In genomic region chr12:2615665-2616387, GRCh38 we compare ENCODE assay signal across 16 cellular contexts.
A peak's percentile ranks its signal among the peaks of the same experiment; 100 is the strongest.
DNase-seq lines count a peak whose midpoint lies in the region; ATAC-seq, FAIRE-seq and TF ChIP-seq lines count a peak whose summit lies in the region.
"Had no signal": no experiment of that assay in that cellular context is flagged by ENCODE, and none has a peak within 500 bp of the region (broad histone marks: within the 10 kb centered on the region; RNA-seq: fewer than 3 reads in every experiment).

No MANE protein-coding gene starts in this region.

- peak overlapping the region; percentile 56 for H3K27ac ChIP-seq in astrocyte (ENCODE audit: low read depth, low read length)
- peak overlapping the region; percentile 57 for H3K27ac ChIP-seq in left ventricle myocardium inferior (replicated peaks)
- H3K27ac ChIP-seq: GM23248, KMS-11 had no signal

- no peaks in the 10 kb centered on the region for H3K9me3 ChIP-seq in astrocyte (ENCODE audit: insufficient read depth, low read depth, low read length)
- H3K9me3 ChIP-seq in left ventricle myocardium inferior (replicated peaks): no peaks in the 10 kb centered on the region
- H3K9me3 ChIP-seq: BE2C had no signal

- H3K27ac Mint-ChIP-seq in astrocyte (ENCODE audit: unreplicated experiment) (peak overlapping the region; percentile 96), osteocyte (ENCODE audit: unreplicated experiment) (peak overlapping the region; percentile 97)

- H3K27me3 ChIP-seq in astrocyte (ENCODE audit: insufficient read depth, low read length): no peaks in the 10 kb centered on the region
- H3K27me3 ChIP-seq in left ventricle myocardium inferior (ENCODE audit: low read depth): no peaks in the 10 kb centered on the region

- no peaks in the 10 kb centered on the region for H3K36me3 ChIP-seq in astrocyte (ENCODE audit: insufficient read depth, low read length)
- peaks cover 83% of the 10 kb centered on the region for H3K36me3 ChIP-seq in left ventricle myocardium inferior
- H3K36me3 ChIP-seq: BE2C had no signal

- H3K4me3 Mint-ChIP-seq in astrocyte (ENCODE audit: unreplicated experiment) (no peak overlapping the region), osteocyte (ENCODE audit: unreplicated experiment) (no peak overlapping the region)

- H3K4me3 ChIP-seq in astrocyte (ENCODE audit: insufficient read depth, low read depth, low read length): no peak overlapping the region
- no peak overlapping the region for H3K4me3 ChIP-seq in left ventricle myocardium inferior
- H3K4me3 ChIP-seq: GM23248 had no signal

- no peak for ATAC-seq in esophagus mucosa
- ATAC-seq: stimulated activated naive CD8-positive, alpha-beta T cell treated with anti-CD3 and anti-CD28 coated beads, Interleukin-15, Interleukin-2, amounts not matched to agents 100 U/mL and 50 U/mL, for 24 hours had no signal

- TF ChIP-seq POLR2A in GM12892 (IDR thresholded peaks at IDR 0.05; ENCODE audit: low read depth, low read length): no peak

- intact Hi-C loops in left ventricle myocardium inferior (cut with micrococcal nuclease): no loop called here

- H3K4me1 ChIP-seq in astrocyte (ENCODE audit: insufficient read depth, low read length) (peaks cover 33% of the 10 kb centered on the region), left ventricle myocardium inferior (peaks cover 13% of the 10 kb centered on the region)
- H3K4me1 ChIP-seq: BE2C had no signal

- DNase-seq in EL (peak; percentile 55), astrocyte (ENCODE audit: low read depth) (peak; percentile 85), left ventricle myocardium inferior (peak; percentile 46), osteocyte (ENCODE audit: extremely low spot score, unreplicated experiment) (no peak), GM12892 (ENCODE audit: insufficient read length) (no peak), NCI-H2107 treated with DMSO at 0.1 percent for 48 hours (lab: John Stamatoyannopoulos, UW; ENCODE audit: unreplicated experiment) (no peak)
- no peak for DNase-seq in stimulated activated CD4-positive, alpha-beta T cell treated with anti-CD3 and anti-CD28 coated beads, Interleukin-4, amount 100 ng/mL, for 24 hours
- DNase-seq: activated CD8-positive, alpha-beta memory T cell treated with anti-CD3 and anti-CD28 coated beads for 24 hours; activated naive CD4-positive, alpha-beta T cell; BE2C; GM23248; NCI-H187 treated with DMSO at 0.1 percent for 48 hours; stimulated activated naive CD8-positive, alpha-beta T cell treated with anti-CD3 and anti-CD28 coated beads, Interleukin-15, Interleukin-2, amounts not matched to agents 100 U/mL and 50 U/mL, for 24 hours had no signal

- no peaks in the 10 kb centered on the region for H4K20me1 ChIP-seq in astrocyte (ENCODE audit: insufficient read depth, low read length)

- H3K36me3 Mint-ChIP-seq in astrocyte (ENCODE audit: low read depth, unreplicated experiment): no peaks in the 10 kb centered on the region
- H3K36me3 Mint-ChIP-seq in osteocyte (ENCODE audit: unreplicated experiment): peaks cover 54% of the 10 kb centered on the region

- peak overlapping the region; percentile 67 for H2AFZ ChIP-seq in astrocyte (ENCODE audit: low read depth, low read length)
- H2AFZ ChIP-seq: GM23248 had no signal

- peak overlapping the region; percentile 47 for H3K9ac ChIP-seq in astrocyte (ENCODE audit: low read length)
- H3K9ac ChIP-seq: GM23248, KMS-11 had no signal

- no peaks in the 10 kb centered on the region for H3K79me2 ChIP-seq in astrocyte (ENCODE audit: insufficient read depth, low read length)

- peaks cover 6% of the 10 kb centered on the region for H3K27me3 Mint-ChIP-seq in astrocyte (ENCODE audit: low read depth, unreplicated experiment)
- H3K27me3 Mint-ChIP-seq in osteocyte (ENCODE audit: unreplicated experiment): no peaks in the 10 kb centered on the region

- TF ChIP-seq CTCF in astrocyte (IDR thresholded peaks at IDR 0.05; ENCODE audit: insufficient read depth, low read depth, low read length): no peak
- no peak for TF ChIP-seq CTCF in left ventricle myocardium inferior (IDR thresholded peaks at IDR 0.05; ENCODE audit: borderline replicate concordance)
- TF ChIP-seq CTCF in osteocyte (IDR thresholded peaks at IDR 0.05): no peak

- FAIRE-seq in astrocyte (lab: Jason Lieb, UNC) (no peak), GM12892 (lab: Jason Lieb, UNC) (no peak)
- FAIRE-seq: TTC549 had no signal

- H3K9me3 Mint-ChIP-seq in astrocyte (ENCODE audit: unreplicated experiment): peaks cover 5% of the 10 kb centered on the region
- H3K9me3 Mint-ChIP-seq in osteocyte (ENCODE audit: unreplicated experiment): no peaks in the 10 kb centered on the region

- H3K4me1 Mint-ChIP-seq in astrocyte (ENCODE audit: low read depth, unreplicated experiment) (peaks cover 46% of the 10 kb centered on the region), osteocyte (ENCODE audit: unreplicated experiment) (peaks cover 50% of the 10 kb centered on the region)

- H3K4me2 ChIP-seq in astrocyte (ENCODE audit: low read length): peak overlapping the region; percentile 41
- H3K4me2 ChIP-seq: KMS-11 had no signal

Comparison
In these comparisons a context has a peak if more than half of its experiments do, and no peak if none do; other contexts are left out.
1. DNase-seq: peak in EL (single experiment), astrocyte (single experiment) and left ventricle myocardium inferior (single experiment); none in osteocyte (single experiment), stimulated activated CD4-positive, alpha-beta T cell treated with anti-CD3 and anti-CD28 coated beads, Interleukin-4, amount 100 ng/mL, for 24 hours (single experiment), GM12892 (single experiment) and NCI-H2107 treated with DMSO at 0.1 percent for 48 hours (single experiment).